In the genomic region with DNA sequence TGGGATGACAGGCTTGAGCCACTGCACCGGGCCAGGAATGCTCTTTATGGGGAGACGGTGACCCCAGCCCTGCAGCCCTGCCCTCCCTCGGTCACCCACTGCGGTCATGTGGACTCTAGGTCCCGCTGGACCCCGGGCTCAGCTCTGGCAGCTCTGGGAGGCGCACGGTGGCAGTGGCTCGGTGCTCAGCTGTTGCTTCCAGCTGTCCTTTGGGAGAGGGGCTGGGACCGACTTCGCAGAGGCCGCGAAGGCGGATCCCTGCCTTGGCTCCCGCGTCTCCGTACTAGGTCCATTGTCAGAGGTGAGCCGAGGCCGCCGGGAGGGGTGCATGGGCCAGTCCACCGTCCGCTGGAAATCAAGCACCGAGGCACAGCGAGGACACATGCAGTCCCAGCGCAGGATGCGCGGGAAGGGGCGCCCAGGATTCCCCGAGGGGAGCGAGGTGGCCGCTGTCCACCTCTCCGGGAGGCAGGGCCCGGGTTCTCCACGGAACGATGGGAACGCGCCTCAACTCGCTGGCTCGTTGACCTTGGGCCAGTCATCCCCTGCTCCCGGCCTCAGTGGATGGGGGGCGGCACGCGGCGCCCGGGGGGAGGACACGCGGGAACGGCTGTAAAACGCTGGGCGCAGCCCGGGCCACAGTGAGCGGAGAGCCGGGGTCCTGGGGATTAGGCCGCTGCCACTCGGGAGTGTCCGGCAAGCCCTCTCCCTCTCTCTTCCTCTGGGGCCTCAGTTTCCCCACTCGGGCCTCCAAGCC, we compare ENCODE assay signal across 8 cellular contexts. TPM values are rescaled to one million over a fixed set of nuclear protein-coding genes. Genes with fewer than 3 reads are reported as not detected.
DNase-seq lines count a peak whose midpoint lies in the region; ATAC-seq and TF ChIP-seq lines count a peak whose summit lies in the region.

No MANE protein-coding gene starts in this region.

- no peak for TF ChIP-seq POLR2A in body of pancreas (IDR thresholded peaks at IDR 0.05)

- DNase-seq in H7: peak; percentile 83
- DNase-seq in body of pancreas: no peak
- DNase-seq in amniotic stem cell (lab: John Stamatoyannopoulos, UW): no peak
- no peak for DNase-seq in ureter (ENCODE audit: low spot score)

- no peak for TF ChIP-seq CTCF in body of pancreas (IDR thresholded peaks at IDR 0.05)

- peaks cover 5% of the 10 kb centered on the region for H3K4me1 Mint-ChIP-seq in activated naive CD8-positive, alpha-beta T cell (ENCODE audit: low read depth)

- H3K27me3 Mint-ChIP-seq in activated naive CD8-positive, alpha-beta T cell: peaks cover 3% of the 10 kb centered on the region

- ATAC-seq in body of pancreas: no peak
- no peak for ATAC-seq in HG02763 (IDR thresholded peaks at IDR 0.05; ENCODE audit: unreplicated experiment)

- H3K9me3 Mint-ChIP-seq in activated naive CD8-positive, alpha-beta T cell (ENCODE audit: low read depth): no peaks in the 10 kb centered on the region

- H3K36me3 ChIP-seq in H7 (replicated peaks; ENCODE audit: control insufficient read depth, insufficient read depth, low read length) (peaks cover 7% of the 10 kb centered on the region), iPS-18a (ENCODE audit: control insufficient read depth, low read depth, low read length) (no peaks in the 10 kb centered on the region), body of pancreas (replicated peaks in 1 of 2; ENCODE audit: insufficient read depth in 1 of 2, low read depth in 2 of 2) (no peaks in the 10 kb centered on the region)

- H3K4me3 ChIP-seq in H7 (ENCODE audit: insufficient read depth, low read depth, low read length) (peak overlapping the region; percentile 64), iPS-18a (ENCODE audit: low read length) (peak overlapping the region; percentile 68), skin epidermis (peak overlapping the region; percentile 44 to 66 (median 51)), body of pancreas (peak overlapping the region in 1 of 2 donors; percentile 51)

- intact Hi-C loops in body of pancreas (cut with DNase I): no loop called here

- no peaks in the 10 kb centered on the region for H3K9me3 ChIP-seq in iPS-18a (ENCODE audit: control insufficient read depth, low read depth, low read length)
- no peaks in the 10 kb centered on the region for H3K9me3 ChIP-seq in body of pancreas

- peak overlapping the region; percentile 12 for H3K9ac ChIP-seq in iPS-18a (ENCODE audit: low read length)

- H3K4me1 ChIP-seq in iPS-18a (ENCODE audit: control insufficient read depth, low read depth, low read length) (no peaks in the 10 kb centered on the region), body of pancreas (peaks cover 17% of the 10 kb centered on the region)

- WGBS in body of pancreas, 2 donors: 30 to 32% methylated on average over 2 to 54 of the region's 57 CpGs

- H3K36me3 Mint-ChIP-seq in activated naive CD8-positive, alpha-beta T cell: no peaks in the 10 kb centered on the region

- H3K4me3 Mint-ChIP-seq in activated naive CD8-positive, alpha-beta T cell: peak overlapping the region; percentile 61

- peaks cover 15% of the 10 kb centered on the region for H3K27me3 ChIP-seq in H7 (ENCODE audit: control insufficient read depth, insufficient read depth, low read length)
- peaks cover 20% of the 10 kb centered on the region for H3K27me3 ChIP-seq in iPS-18a (ENCODE audit: control insufficient read depth, insufficient read depth, low read length)
- H3K27me3 ChIP-seq in body of pancreas: no peaks in the 10 kb centered on the region

- no peak overlapping the region for H3K27ac Mint-ChIP-seq in activated naive CD8-positive, alpha-beta T cell

- H3K27ac ChIP-seq in iPS-18a (ENCODE audit: low read length) (no peak overlapping the region), skin epidermis (peak overlapping the region; percentile 34 to 88 (median 73)), body of pancreas (peak overlapping the region in 1 of 4 donors; percentile 50)

RNA-seq across cellular contexts. Expression of gene GBGT1, which starts 0.7 kb away (rescaled TPM):
- total RNA-seq in H7 (2014; rRNA removed; shearing (Covaris generic)): 6.8 and 7.5 TPM in 2 replicates
- total RNA-seq in body of pancreas: 1 to 10 TPM; 5.4 to 9.2 TPM
- total RNA-seq in ureter: 17.2 TPM

RNA-seq across cellular contexts. Expression of gene RALGDS, which starts 41.9 kb away (rescaled TPM):
- total RNA-seq in H7 (2014; rRNA removed; shearing (Covaris generic)): 24.4 and 24.6 TPM in 2 replicates
- total RNA-seq in body of pancreas (10 to 100 TPM; 27.8 to 64.6 TPM), ureter (57.9 TPM)

RNA-seq across cellular contexts. Expression of gene OBP2B, which starts 46.1 kb away (rescaled TPM):
- total RNA-seq in H7 (2014; rRNA removed; shearing (Covaris generic)): not detected in 2 replicates
- total RNA-seq in body of pancreas (not detected), ureter (not detected)
